ENCODE assay signal across 27 cellular contexts in genomic region chr9:3014164-3014563, GRCh38.
"Had no signal": no experiment of that assay in that cellular context is flagged by ENCODE, and none has a peak within 500 bp of the region (broad histone marks: within the 10 kb centered on the region; RNA-seq: fewer than 3 reads in every experiment).

No MANE protein-coding gene starts in this region.

- DNase-seq: activated CD4-positive, alpha-beta T cell treated with anti-CD3 and anti-CD28 coated beads for 36 hours; activated CD4-positive, CD25-positive, alpha-beta regulatory T cell; activated effector memory CD4-positive, alpha-beta T cell treated with anti-CD3 and anti-CD28 coated beads, Interleukin-2, amount 50 U/mL, for 16 hours; activated naive CD4-positive, alpha-beta T cell treated with anti-CD3 and anti-CD28 coated beads for 36 hours; activated naive CD8-positive, alpha-beta T cell treated with anti-CD3 and anti-CD28 coated beads for 36 hours; activated T-cell treated with anti-CD3 and anti-CD28 coated beads for 4 hours; adrenal gland; cerebellar nuclear complex; dorsolateral prefrontal cortex; effector memory CD4-positive, alpha-beta T cell; left lung; lower lobe of right lung; mesendoderm; mucosa of descending colon; posterior cingulate gyrus; right cardiac atrium; stimulated activated CD4-positive, alpha-beta T cell treated with anti-CD3 and anti-CD28 coated beads, Interleukin-15, amount 100 ng/mL, for 24 hours; stimulated activated CD4-positive, alpha-beta T cell treated with anti-CD3 and anti-CD28 coated beads, Interleukin-2, amount 100 ng/mL, for 24 hours; stimulated activated naive B cell treated with anti-CD40 and anti-IgM and Interleukin-4, amounts not matched to agents 10 μg/mL and 1 μg/mL and 100 μg/mL, for 72 hours; tibial artery; upper lobe of right lung had no signal

- H3K27me3 Mint-ChIP-seq: activated naive CD8-positive, alpha-beta T cell treated with anti-CD3 and anti-CD28 coated beads for 36 hours; stimulated activated naive B cell treated with anti-CD40 and anti-IgM and Interleukin-4, amounts not matched to agents 10 μg/mL and 1 μg/mL and 100 μg/mL, for 72 hours had no signal

- H3K9me3 ChIP-seq: adrenal gland, ascending aorta, lower lobe of right lung, mucosa of descending colon, suprapubic skin, tibial artery, upper lobe of right lung had no signal

- H3K36me3 ChIP-seq: adrenal gland, ascending aorta, cardiac muscle cell, left lung, lower lobe of right lung, suprapubic skin, tibial artery, upper lobe of right lung had no signal

- ATAC-seq: activated CD4-positive, alpha-beta T cell treated with anti-CD3 and anti-CD28 coated beads for 36 hours; left lung; lower lobe of right lung; mucosa of descending colon; natural killer cell treated with Interleukin-12 subunit alpha and Interleukin-12 subunit beta and Interleukin-15 and Interleukin-18, amount 100 ng/mL, for 72 hours; right cardiac atrium; stimulated activated naive B cell treated with anti-CD40 and anti-IgM and Interleukin-4, amounts not matched to agents 10 μg/mL and 1 μg/mL and 100 μg/mL, for 72 hours had no signal

- H3K27ac Mint-ChIP-seq: activated CD4-positive, alpha-beta T cell treated with anti-CD3 and anti-CD28 coated beads for 36 hours; activated naive CD4-positive, alpha-beta T cell treated with anti-CD3 and anti-CD28 coated beads for 36 hours; activated naive CD8-positive, alpha-beta T cell treated with anti-CD3 and anti-CD28 coated beads for 36 hours; natural killer cell treated with Interleukin-12 subunit alpha and Interleukin-12 subunit beta and Interleukin-15 and Interleukin-18, amount 100 ng/mL, for 72 hours; stimulated activated naive B cell treated with anti-CD40 and anti-IgM and Interleukin-4, amounts not matched to agents 10 μg/mL and 1 μg/mL and 100 μg/mL, for 72 hours had no signal

- H3K4me1 ChIP-seq: adrenal gland, ascending aorta, left lung, lower lobe of right lung, suprapubic skin, upper lobe of right lung had no signal

- H3K27me3 ChIP-seq: adrenal gland, ascending aorta, cardiac muscle cell, dorsolateral prefrontal cortex, left lung, suprapubic skin, tibial artery, upper lobe of right lung had no signal

- H3K4me3 ChIP-seq: adrenal gland, ascending aorta, cardiac muscle cell, coronary artery, dorsolateral prefrontal cortex, left lung, lower lobe of right lung, mucosa of descending colon, suprapubic skin, tibial artery, upper lobe of right lung had no signal

- H3K27ac ChIP-seq: adrenal gland, ascending aorta, cardiac muscle cell, coronary artery, dorsolateral prefrontal cortex, left lung, lower lobe of right lung, suprapubic skin, tibial artery, upper lobe of right lung had no signal

- H3K36me3 Mint-ChIP-seq: activated naive CD8-positive, alpha-beta T cell treated with anti-CD3 and anti-CD28 coated beads for 36 hours; brain; natural killer cell treated with Interleukin-12 subunit alpha and Interleukin-12 subunit beta and Interleukin-15 and Interleukin-18, amount 100 ng/mL, for 72 hours; stimulated activated naive B cell treated with anti-CD40 and anti-IgM and Interleukin-4, amounts not matched to agents 10 μg/mL and 1 μg/mL and 100 μg/mL, for 72 hours had no signal

- H3K4me1 Mint-ChIP-seq: activated CD4-positive, alpha-beta T cell treated with anti-CD3 and anti-CD28 coated beads for 36 hours; activated naive CD8-positive, alpha-beta T cell treated with anti-CD3 and anti-CD28 coated beads for 36 hours; stimulated activated naive B cell treated with anti-CD40 and anti-IgM and Interleukin-4, amounts not matched to agents 10 μg/mL and 1 μg/mL and 100 μg/mL, for 72 hours had no signal

- H3K4me3 Mint-ChIP-seq: activated CD4-positive, alpha-beta T cell treated with anti-CD3 and anti-CD28 coated beads for 36 hours; activated naive CD4-positive, alpha-beta T cell treated with anti-CD3 and anti-CD28 coated beads for 36 hours; activated naive CD8-positive, alpha-beta T cell treated with anti-CD3 and anti-CD28 coated beads for 36 hours; brain; natural killer cell treated with Interleukin-12 subunit alpha and Interleukin-12 subunit beta and Interleukin-15 and Interleukin-18, amount 100 ng/mL, for 72 hours; stimulated activated naive B cell treated with anti-CD40 and anti-IgM and Interleukin-4, amounts not matched to agents 10 μg/mL and 1 μg/mL and 100 μg/mL, for 72 hours had no signal
